ENCODE assay signal across 25 cellular contexts in genomic region chr18:56509656-56510055, GRCh38.
"Had no signal": no experiment of that assay in that cellular context is flagged by ENCODE, and none has a peak within 500 bp of the region (broad histone marks: within the 10 kb centered on the region; RNA-seq: fewer than 3 reads in every experiment).

No MANE protein-coding gene starts in this region.

- H3K36me3 Mint-ChIP-seq: activated naive CD8-positive, alpha-beta T cell treated with anti-CD3 and anti-CD28 coated beads for 36 hours; naive thymus-derived CD4-positive, alpha-beta T cell; type B pancreatic cell had no signal

- H3K27me3 ChIP-seq: body of pancreas, cardiac muscle cell, foreskin keratinocyte, left lung, neutrophil, sigmoid colon, testis had no signal

- DNase-seq: activated B cell treated with CpG ODN at 0.5 μM for 24 hours; activated CD4-positive, alpha-beta T cell treated with anti-CD3 and anti-CD28 coated beads for 36 hours; activated CD4-positive, alpha-beta T cell treated with anti-CD3 and anti-CD28 coated beads, Interleukin-2, amount 50 U/mL, for 4 hours; activated CD8-positive, alpha-beta memory T cell treated with anti-CD3 and anti-CD28 coated beads, Interleukin-2, amount 50 U/mL, for 48 hours; activated naive CD4-positive, alpha-beta T cell treated with Interleukin-2 at 50 U/mL for 16 hours; activated naive CD8-positive, alpha-beta T cell treated with anti-CD3 and anti-CD28 coated beads for 36 hours; activated T-cell treated with anti-CD3 and anti-CD28 coated beads, Interleukin-2, amount 50 U/mL, for 4 hours; body of pancreas; foreskin keratinocyte; kidney; left lung; naive thymus-derived CD4-positive, alpha-beta T cell; sigmoid colon; stimulated activated CD4-positive, alpha-beta T cell treated with anti-CD3 and anti-CD28 coated beads, Interleukin-2, amount 100 ng/mL, for 48 hours; stimulated activated naive CD4-positive, alpha-beta T cell; T1000; testis had no signal

- H3K4me3 ChIP-seq: body of pancreas, cardiac muscle cell, left lung, lung, sigmoid colon, smooth muscle cell, testis had no signal

- H3K9me3 ChIP-seq: body of pancreas, left lung, neutrophil, sigmoid colon, testis had no signal

- H3K9me3 Mint-ChIP-seq: activated B cell treated with CpG ODN at 0.5 μM for 24 hours; activated naive CD8-positive, alpha-beta T cell treated with anti-CD3 and anti-CD28 coated beads for 36 hours; activated T-cell treated with anti-CD3 and anti-CD28 coated beads, Interleukin-2, amount 50 U/mL, for 4 hours; activated T-helper 2 cell treated with anti-CD3 and anti-CD28 coated beads, Interferon-gamma antibody, Interleukin-2, Interleukin-4, amounts not matched to agents 10 μg/mL and 5 μg/mL and 100 μg/mL, durations not matched to agents 14 hours and 24 hours and 36 hours; naive thymus-derived CD4-positive, alpha-beta T cell; T-helper 1 cell treated with Interleukin-12 subunit alpha and Interleukin-12 subunit beta and Interleukin-4 antibody, amounts not matched to agents 30 μg/mL and 1 μg/mL, for 36 hours had no signal

- H3K4me3 Mint-ChIP-seq: activated B cell treated with CpG ODN at 0.5 μM for 24 hours; activated CD4-positive, alpha-beta T cell treated with anti-CD3 and anti-CD28 coated beads for 36 hours; activated naive CD8-positive, alpha-beta T cell treated with anti-CD3 and anti-CD28 coated beads for 36 hours; activated T-cell treated with anti-CD3 and anti-CD28 coated beads, Interleukin-2, amount 50 U/mL, for 4 hours; naive thymus-derived CD4-positive, alpha-beta T cell; T-helper 1 cell treated with Interleukin-12 subunit alpha and Interleukin-12 subunit beta and Interleukin-4 antibody, amounts not matched to agents 30 μg/mL and 1 μg/mL, for 36 hours; type B pancreatic cell had no signal

- H3K4me1 ChIP-seq: body of pancreas, foreskin keratinocyte, left lung, parathyroid adenoma, sigmoid colon had no signal

- H3K27ac Mint-ChIP-seq: activated B cell treated with CpG ODN at 0.5 μM for 24 hours; activated CD4-positive, alpha-beta T cell treated with anti-CD3 and anti-CD28 coated beads for 36 hours; activated naive CD8-positive, alpha-beta T cell treated with anti-CD3 and anti-CD28 coated beads for 36 hours; activated T-helper 2 cell treated with anti-CD3 and anti-CD28 coated beads, Interferon-gamma antibody, Interleukin-2, Interleukin-4, amounts not matched to agents 10 μg/mL and 5 μg/mL and 100 μg/mL, durations not matched to agents 14 hours and 24 hours and 36 hours; naive thymus-derived CD4-positive, alpha-beta T cell; T-helper 1 cell treated with Interleukin-12 subunit alpha and Interleukin-12 subunit beta and Interleukin-4 antibody, amounts not matched to agents 30 μg/mL and 1 μg/mL, for 36 hours; type B pancreatic cell had no signal

- H3K27ac ChIP-seq: cardiac muscle cell, foreskin keratinocyte, left lung, neutrophil, parathyroid adenoma, sigmoid colon had no signal

- ATAC-seq: activated T-cell treated with anti-CD3 and anti-CD28 coated beads, Interleukin-2, amount 50 U/mL, for 4 hours; body of pancreas; foreskin keratinocyte; left lung; naive thymus-derived CD4-positive, alpha-beta T cell had no signal

- H3K27me3 Mint-ChIP-seq: activated B cell treated with CpG ODN at 0.5 μM for 24 hours; activated naive CD8-positive, alpha-beta T cell treated with anti-CD3 and anti-CD28 coated beads for 36 hours had no signal

- H3K36me3 ChIP-seq: cardiac muscle cell, left lung, neutrophil, sigmoid colon had no signal
